19 cellular contexts compared by ENCODE assay signal in genomic region chr1:228839656-228840055, GRCh38.
DNase-seq lines count a peak whose midpoint lies in the region; ATAC-seq, FAIRE-seq and TF ChIP-seq lines count a peak whose summit lies in the region.
"Had no signal": no experiment of that assay in that cellular context is flagged by ENCODE, and none has a peak within 500 bp of the region (broad histone marks: within the 10 kb centered on the region; RNA-seq: fewer than 3 reads in every experiment).

No MANE protein-coding gene starts in this region.

- no peak for FAIRE-seq in HepG2 (lab: Jason Lieb, UNC)
- FAIRE-seq: HTR-8/SVneo had no signal

- H3K36me3 Mint-ChIP-seq in CD14-positive monocyte, result peaks cover 2 to 5% of the 10 kb centered on the region in 2 donors
- H3K36me3 Mint-ChIP-seq in activated T-helper 2 cell treated with anti-CD3 and anti-CD28 coated beads, Interferon-gamma antibody, Interleukin-2, Interleukin-4, amounts not matched to agents 10 μg/mL and 5 μg/mL and 100 μg/mL, durations not matched to agents 14 hours and 24 hours and 36 hours (ENCODE audit: low read depth), result no peaks in the 10 kb centered on the region

- in situ Hi-C loops in Panc1 (cut with HindIII; ENCODE audit: low pct_unique_long_range_greater_than_20kb, low sequenced_read_pairs) (no loop called here), HepG2 (cut with HindIII; ENCODE audit: extremely low pct_ligation_motif_present, low pct_unique_long_range_greater_than_20kb) (no loop called here), KBM-7 (cut with MboI; ENCODE audit: low pct_unique_long_range_greater_than_20kb, low sequenced_read_pairs) (no loop called here)

- CTCF ChIA-PET in Panc1 (lab: Charles Lee), result interaction anchor here (0.7 kb wide), 1 partner anchor 8 kb away, joined by 3 read pairs; no protein-coding TSS in a partner anchor
- CTCF ChIA-PET in HepG2 (lab: Yijun Ruan, JAX; ENCODE audit: low intra/inter-chr PET ratio, low total read pairs), result no interaction called here

- no peak for TF ChIP-seq RAD21 in HepG2 (CRISPR knock-in tag; IDR thresholded peaks at IDR 0.05)

- peaks cover 0 to 3% (median 1%) of the 10 kb centered on the region in 3 donors for H3K27me3 Mint-ChIP-seq in CD14-positive monocyte (ENCODE audit: low read depth in 3 of 3)
- peaks cover 18% of the 10 kb centered on the region for H3K27me3 Mint-ChIP-seq in activated T-helper 2 cell treated with anti-CD3 and anti-CD28 coated beads, Interferon-gamma antibody, Interleukin-2, Interleukin-4, amounts not matched to agents 10 μg/mL and 5 μg/mL and 100 μg/mL, durations not matched to agents 14 hours and 24 hours and 36 hours (ENCODE audit: low read depth)

- H3K9me3 ChIP-seq in Panc1 (ENCODE audit: control insufficient read depth, insufficient read depth, low read depth, low read length), result no peaks in the 10 kb centered on the region; the same call in 1 of the 2 replicates
- no peaks in the 10 kb centered on the region for H3K9me3 ChIP-seq in HepG2 (ENCODE audit: low read length)
- peaks cover 3% of the 10 kb centered on the region for H3K9me3 ChIP-seq in trophoblast cell (ENCODE audit: insufficient read depth, low read depth, low read length)

- peak overlapping the region; percentile 4 for H4K8ac ChIP-seq in trophoblast cell (ENCODE audit: low read depth, low read length)

- H3K27me3 ChIP-seq in Panc1 (ENCODE audit: control insufficient read depth, insufficient read depth, low read length) (no peaks in the 10 kb centered on the region), HepG2 (ENCODE audit: control insufficient read depth in 1 of 2, insufficient read depth in 2 of 2, low read length in 2 of 2) (no peaks in the 10 kb centered on the region; a peak in 1 of 5 replicates), trophoblast cell (ENCODE audit: insufficient read depth, low read length) (peaks cover 3% of the 10 kb centered on the region)
- H3K27me3 ChIP-seq: BLaER1 treated with 17β-estradiol and CSF1 and Interleukin-3, amounts not matched to agents 10 nM and 100 nM had no signal

- WGBS in HepG2 (ENCODE audit: low lambda C conversion rate), result 95% methylated on average over 6 of the region's 6 CpGs
- WGBS in trophoblast cell (ENCODE audit: extremely low coverage, insufficient coverage, insufficient read length), result no CpG with 5 or more reads among the region's 6 CpGs

- H2BK120ac ChIP-seq in trophoblast cell (ENCODE audit: insufficient read depth, low read length, poor library complexity), result peak overlapping the region; percentile 97

- peak overlapping the region; percentile 85 for H3K14ac ChIP-seq in trophoblast cell (ENCODE audit: low read length)

- peak overlapping the region in 4 of 7 donors; percentile 43 to 93 (median 62) for H3K27ac Mint-ChIP-seq in CD14-positive monocyte
- H3K27ac Mint-ChIP-seq in activated T-helper 2 cell treated with anti-CD3 and anti-CD28 coated beads, Interferon-gamma antibody, Interleukin-2, Interleukin-4, amounts not matched to agents 10 μg/mL and 5 μg/mL and 100 μg/mL, durations not matched to agents 14 hours and 24 hours and 36 hours, result no peak overlapping the region
- H3K27ac Mint-ChIP-seq: CD8-positive, alpha-beta memory T cell had no signal

- H3K4me1 ChIP-seq in Panc1 (ENCODE audit: control insufficient read depth, insufficient read depth, low read length), result peaks cover 38% of the 10 kb centered on the region
- peaks cover 78% of the 10 kb centered on the region for H3K4me1 ChIP-seq in HepG2 (ENCODE audit: insufficient read depth, low read length)
- H3K4me1 ChIP-seq in trophoblast cell (ENCODE audit: control insufficient read depth in 1 of 2, insufficient read depth in 2 of 2, low read length in 2 of 2), result peaks cover 27 to 42% of the 10 kb centered on the region in 2 experiments

- no peaks in the 10 kb centered on the region for H4K20me1 ChIP-seq in HepG2 (ENCODE audit: insufficient read depth, low read length)
- H4K20me1 ChIP-seq: BLaER1 treated with 17β-estradiol and CSF1 and Interleukin-3, amounts not matched to agents 10 nM and 100 nM had no signal

- no peak overlapping the region for H3K4me3 Mint-ChIP-seq in CD14-positive monocyte
- H3K4me3 Mint-ChIP-seq in activated T-helper 2 cell treated with anti-CD3 and anti-CD28 coated beads, Interferon-gamma antibody, Interleukin-2, Interleukin-4, amounts not matched to agents 10 μg/mL and 5 μg/mL and 100 μg/mL, durations not matched to agents 14 hours and 24 hours and 36 hours (ENCODE audit: low read depth), result no peak overlapping the region
- H3K4me3 Mint-ChIP-seq: CD8-positive, alpha-beta memory T cell had no signal

- H3K9ac ChIP-seq in HepG2 (ENCODE audit: insufficient read depth, low read depth, low read length) (peak overlapping the region; percentile 88; the same call in 1 of the 2 replicates), trophoblast cell (ENCODE audit: low read length) (no peak overlapping the region)
- H3K9ac ChIP-seq: BLaER1 treated with 17β-estradiol and CSF1 and Interleukin-3, amounts not matched to agents 10 nM and 100 nM had no signal

- TF ChIP-seq CTCF in CD14-positive monocyte (IDR thresholded peaks at IDR 0.05), result no peak
- no peak for TF ChIP-seq CTCF in Panc1 (IDR thresholded peaks at IDR 0.05)
- TF ChIP-seq CTCF in HepG2 (CRISPR knock-in tag; IDR thresholded peaks at IDR 0.05), result no peak

- peaks cover 42% of the 10 kb centered on the region for H3K4me1 Mint-ChIP-seq in CD14-positive monocyte
- H3K4me1 Mint-ChIP-seq in activated T-helper 2 cell treated with anti-CD3 and anti-CD28 coated beads, Interferon-gamma antibody, Interleukin-2, Interleukin-4, amounts not matched to agents 10 μg/mL and 5 μg/mL and 100 μg/mL, durations not matched to agents 14 hours and 24 hours and 36 hours (ENCODE audit: low read depth), result no peaks in the 10 kb centered on the region
- H3K4me1 Mint-ChIP-seq: CD8-positive, alpha-beta memory T cell had no signal

- POLR2A ChIA-PET in Panc1 (lab: Charles Lee) (interaction anchor here (1.2 kb wide), 1 partner anchor 104 kb away, joined by 3 read pairs; no protein-coding TSS in a partner anchor), HepG2 (lab: Yijun Ruan, JAX) (interaction anchor here (0.5 to 6.0 kb wide), 8 partner anchors 9 to 434 kb away, joined by 3 to 124 read pairs (median 20); partner anchors contain the start of gene RHOU)

- H3K27ac ChIP-seq in Panc1 (ENCODE audit: low read length), result peak overlapping the region; percentile 91
- H3K27ac ChIP-seq in HepG2 (ENCODE audit: extremely low read length, insufficient read depth, low read length), result peak overlapping the region; percentile 99
- peak overlapping the region; percentile 62 for H3K27ac ChIP-seq in trophoblast cell (ENCODE audit: low read depth, low read length)
- H3K27ac ChIP-seq in caudate nucleus (ENCODE audit: low read depth, low read length), result no peak overlapping the region
- H3K27ac ChIP-seq: HL-60 had no signal

- no peak for TF ChIP-seq POLR2A in HepG2 (IDR thresholded peaks at IDR 0.05; ENCODE audit: insufficient read depth in 1 of 2, low read depth in 2 of 2, low read length in 2 of 2)

- H2AFZ ChIP-seq in HepG2 (ENCODE audit: low read length) (no peak overlapping the region), trophoblast cell (ENCODE audit: insufficient read depth, low read length, poor library complexity) (no peak overlapping the region)

- H3K79me2 ChIP-seq in HepG2 (ENCODE audit: insufficient read depth, low read length), result no peaks in the 10 kb centered on the region
- H3K79me2 ChIP-seq in trophoblast cell (ENCODE audit: control insufficient read depth, insufficient read depth, low read length, poor library complexity), result peaks cover 9% of the 10 kb centered on the region

- H4K12ac ChIP-seq in trophoblast cell (ENCODE audit: low read depth, low read length), result no peak overlapping the region

- H3K4me2 ChIP-seq in HepG2 (ENCODE audit: low read depth, low read length), result 0 out of 2 replicates have a peak overlapping the region, but pooled peaks have one; percentile 91
- H3K4me2 ChIP-seq in trophoblast cell (ENCODE audit: low read length), result no peak overlapping the region

- peak overlapping the region; percentile 2 for H3K18ac ChIP-seq in trophoblast cell (ENCODE audit: low read length)

- H3K4me3 ChIP-seq in Panc1 (ENCODE audit: low read depth in 2 of 2, low read length in 2 of 2), result no peak overlapping the region
- no peak overlapping the region for H3K4me3 ChIP-seq in HepG2 (replicated peaks in 1 of 3; ENCODE audit: insufficient read depth in 1 of 3, low read depth in 2 of 3, low read length in 3 of 3)
- no peak overlapping the region for H3K4me3 ChIP-seq in trophoblast cell (ENCODE audit: low read depth, low read length)
- H3K4me3 ChIP-seq: BLaER1 treated with 17β-estradiol and CSF1 and Interleukin-3, amounts not matched to agents 10 nM and 100 nM had no signal

- H3K4ac ChIP-seq in trophoblast cell (ENCODE audit: low read depth, low read length), result peak overlapping the region; percentile 3

- no peak for DNase-seq in CD14-positive monocyte (ENCODE audit: low spot score)
- DNase-seq in Panc1 (ENCODE audit: low read depth, low spot score), result no peak
- no peak for DNase-seq in HepG2 (ENCODE audit: low spot score)
- DNase-seq in trophoblast cell, result peak; percentile 22 to 59
- no peak for DNase-seq in caudate nucleus (lab: John Stamatoyannopoulos, UW)
- DNase-seq in activated T-helper 2 cell treated with anti-CD3 and anti-CD28 coated beads, Interferon-gamma antibody, Interleukin-2, Interleukin-4, amounts not matched to agents 10 μg/mL and 5 μg/mL and 100 μg/mL, durations not matched to agents 14 hours and 24 hours and 36 hours (ENCODE audit: low spot score), result no peak
- no peak for DNase-seq in GM03348 (ENCODE audit: low spot score)
- no peak for DNase-seq in KBM-7
- DNase-seq: CD8-positive, alpha-beta memory T cell; DMS 273 treated with DMSO at 0.1 percent for 48 hours; DND-41; NCI-H1105; NCI-H2081; NCI-H2171 treated with DMSO at 0.1 percent for 48 hours; NCI-H446 treated with DMSO at 0.1 percent for 48 hours; SIG-M5 had no signal

- peak overlapping the region; percentile 31 for H2AK5ac ChIP-seq in trophoblast cell (ENCODE audit: low read length)

- no peak overlapping the region for H3K23ac ChIP-seq in trophoblast cell (ENCODE audit: low read length)

- H3K79me1 ChIP-seq in trophoblast cell (ENCODE audit: low read length), result peaks cover 41% of the 10 kb centered on the region

- H4K91ac ChIP-seq in trophoblast cell (ENCODE audit: low read depth, low read length), result peak overlapping the region; percentile 58

- H3K36me3 ChIP-seq in Panc1 (ENCODE audit: control insufficient read depth, insufficient read depth, low read length), result no peaks in the 10 kb centered on the region
- H3K36me3 ChIP-seq in HepG2 (replicated peaks in 1 of 2; ENCODE audit: control insufficient read depth in 1 of 2, insufficient read depth in 2 of 2, low read length in 2 of 2), result no peaks in the 10 kb centered on the region
- H3K36me3 ChIP-seq in trophoblast cell (ENCODE audit: control insufficient read depth in 1 of 2, insufficient read depth in 2 of 2, low read length in 2 of 2), result peaks cover 0 to 3% of the 10 kb centered on the region in 2 experiments
- H3K36me3 ChIP-seq: BLaER1 treated with 17β-estradiol and CSF1 and Interleukin-3, amounts not matched to agents 10 nM and 100 nM had no signal

- intact Hi-C loops in CD14-positive monocyte (cut with micrococcal nuclease), result no loop called here
- intact Hi-C loops in Panc1 (cut with micrococcal nuclease; ENCODE audit: unreplicated experiment), result no loop called here
- intact Hi-C loops in HepG2 (cut with micrococcal nuclease; ENCODE audit: unreplicated experiment), result loop anchor here (2.0 to 10.0 kb wide), 3 partner anchors 98 to 295 kb away; no protein-coding TSS in a partner anchor
- intact Hi-C loops in activated T-helper 2 cell treated with anti-CD3 and anti-CD28 coated beads, Interferon-gamma antibody, Interleukin-2, Interleukin-4, amounts not matched to agents 10 μg/mL and 5 μg/mL and 100 μg/mL, durations not matched to agents 14 hours and 24 hours and 36 hours (cut with micrococcal nuclease), result no loop called here

- ATAC-seq in Panc1 (no peak), HepG2 (no peak)

- BruUV-seq in Panc1 (replicated peaks; lab: Mats Ljungman, UMichigan) (no TSS peak), HepG2 (replicated peaks; lab: Mats Ljungman, UMichigan) (no TSS peak)

- no peak for TF ChIP-seq EP300 in HepG2 (IDR thresholded peaks at IDR 0.05; ENCODE audit: low read depth in 2 of 2, low read length in 2 of 2)
- TF ChIP-seq EP300 in HepG2 (CRISPR knock-in tag; IDR thresholded peaks at IDR 0.05; ENCODE audit: borderline replicate concordance), result no peak

- peaks cover 0 to 10% (median 5%) of the 10 kb centered on the region in 7 donors for H3K9me3 Mint-ChIP-seq in CD14-positive monocyte
- peaks cover 4% of the 10 kb centered on the region for H3K9me3 Mint-ChIP-seq in activated T-helper 2 cell treated with anti-CD3 and anti-CD28 coated beads, Interferon-gamma antibody, Interleukin-2, Interleukin-4, amounts not matched to agents 10 μg/mL and 5 μg/mL and 100 μg/mL, durations not matched to agents 14 hours and 24 hours and 36 hours

- H2BK5ac ChIP-seq in trophoblast cell (ENCODE audit: low read depth, low read length, poor library complexity), result peak overlapping the region; percentile 99

- H2BK12ac ChIP-seq in trophoblast cell (ENCODE audit: low read length), result peak overlapping the region; percentile 89

Comparison
In these comparisons a context has a peak if more than half of its experiments do, and no peak if none do; other contexts are left out.
1. DNase-seq: peak in trophoblast cell (2 of 2); none in CD14-positive monocyte (single experiment), Panc1 (single experiment), HepG2 (single experiment), caudate nucleus (0 of 61), activated T-helper 2 cell treated with anti-CD3 and anti-CD28 coated beads, Interferon-gamma antibody, Interleukin-2, Interleukin-4, amounts not matched to agents 10 μg/mL and 5 μg/mL and 100 μg/mL, durations not matched to agents 14 hours and 24 hours and 36 hours (single experiment), GM03348 (single experiment) and KBM-7 (single experiment).